13 cellular contexts compared by ENCODE assay signal in genomic region chr17:18955009-18955408, GRCh38. TPM values are rescaled to one million over a fixed set of nuclear protein-coding genes. Genes with fewer than 3 reads are reported as not detected.
"Had no signal": no experiment of that assay in that cellular context is flagged by ENCODE, and none has a peak within 500 bp of the region (broad histone marks: within the 10 kb centered on the region; RNA-seq: fewer than 3 reads in every experiment).

No MANE protein-coding gene starts in this region.

- H3K27me3 ChIP-seq: body of pancreas, ovary had no signal

- H3K9me3 ChIP-seq: body of pancreas, ovary, SK-N-SH had no signal

- H3K9me3 Mint-ChIP-seq: neural crest cell; stimulated activated memory B cell treated with anti-CD40 and anti-IgM and Interleukin-4, amounts not matched to agents 10 μg/mL and 1 μg/mL and 100 μg/mL, for 72 hours had no signal

- H3K36me3 Mint-ChIP-seq: stimulated activated memory B cell treated with anti-CD40 and anti-IgM and Interleukin-4, amounts not matched to agents 10 μg/mL and 1 μg/mL and 100 μg/mL, for 72 hours had no signal

- H3K9ac ChIP-seq: SK-N-SH had no signal

- H3K4me1 Mint-ChIP-seq: neural crest cell had no signal

- DNase-seq: activated CD4-positive, CD25-positive, alpha-beta regulatory T cell treated with anti-CD3 and anti-CD28 coated beads, Interleukin-2, amount 50 U/mL, for 72 hours; body of pancreas; cortex of kidney; hippocampal formation; ovary; SK-N-SH; substantia nigra; trophoblast cell had no signal

- H3K36me3 ChIP-seq: ovary had no signal

- H3K4me3 ChIP-seq: body of pancreas, ovary had no signal

- H3K4me2 ChIP-seq: SK-N-SH had no signal

- ATAC-seq: body of pancreas had no signal

- H3K4me3 Mint-ChIP-seq: neural crest cell; stimulated activated memory B cell treated with anti-CD40 and anti-IgM and Interleukin-4, amounts not matched to agents 10 μg/mL and 1 μg/mL and 100 μg/mL, for 72 hours had no signal

- H3K27ac Mint-ChIP-seq: stimulated activated memory B cell treated with anti-CD40 and anti-IgM and Interleukin-4, amounts not matched to agents 10 μg/mL and 1 μg/mL and 100 μg/mL, for 72 hours had no signal

- H3K27ac ChIP-seq: body of pancreas, ovary had no signal

RNA-seq across cellular contexts. Expression of gene SLC5A10, which starts 3.0 kb away (rescaled TPM):
- total RNA-seq: body of pancreas; mesenteric fat pad; neural crest cell; skeletal muscle tissue; T-helper 2 cell treated with Interferon-gamma antibody and Interleukin-4, amounts not matched to agents 100 ng/mL and 5 ng/mL, for 36 hours had no signal
- polyA plus RNA-seq: SK-N-SH had no signal
